27 cellular contexts compared by ENCODE assay signal in the genomic region with DNA sequence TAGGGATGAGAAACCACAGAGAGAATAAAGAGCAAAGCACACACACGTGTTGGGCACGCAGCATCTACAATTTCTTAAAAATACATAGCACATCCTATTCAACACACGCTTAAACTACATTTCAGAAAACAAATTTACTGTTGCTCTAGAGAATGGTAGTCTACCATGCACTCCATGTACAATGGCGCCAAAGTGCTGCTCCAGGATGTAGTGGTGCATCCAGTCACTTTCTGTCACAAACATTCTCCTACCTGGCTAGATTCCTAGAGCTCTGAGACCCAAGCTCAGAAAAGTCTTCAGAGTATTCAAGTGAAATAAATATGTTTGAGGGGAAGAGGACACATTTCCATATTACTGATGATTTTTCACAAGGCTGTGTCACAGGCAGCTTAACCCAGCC.
"Had no signal": no experiment of that assay in that cellular context is flagged by ENCODE, and none has a peak within 500 bp of the region (broad histone marks: within the 10 kb centered on the region; RNA-seq: fewer than 3 reads in every experiment).

No MANE protein-coding gene starts in this region.

- H3K36me3 ChIP-seq: stomach, suprapubic skin, thoracic aorta, tibial artery, tibial nerve, transverse colon, upper lobe of left lung, upper lobe of right lung, uterus, vagina had no signal

- H3K4me3 ChIP-seq: stomach, suprapubic skin, testis, thoracic aorta, tibial artery, tibial nerve, transverse colon, upper lobe of left lung, upper lobe of right lung, uterus, vagina had no signal

- H3K27ac ChIP-seq: stomach, suprapubic skin, testis, thoracic aorta, tibial artery, tibial nerve, transverse colon, upper lobe of left lung, upper lobe of right lung, uterus, vagina had no signal

- ATAC-seq: stimulated activated effector memory CD8-positive, alpha-beta T cell treated with anti-CD3 and anti-CD28 coated beads, Interleukin-12 subunit alpha, Interleukin-12 subunit beta, amount 100 ng/mL, for 72 hours; stimulated activated memory B cell treated with anti-CD40 and anti-IgM and Interleukin-4, amounts not matched to agents 10 μg/mL and 1 μg/mL and 100 μg/mL, for 72 hours; stimulated activated naive CD8-positive, alpha-beta T cell treated with anti-CD3 and anti-CD28 coated beads, Interleukin-15, amount 100 ng/mL, for 72 hours; upper lobe of right lung had no signal

- H3K4me1 ChIP-seq: stomach, testis, transverse colon, upper lobe of left lung, upper lobe of right lung, uterus had no signal

- H3K27me3 ChIP-seq: stomach, suprapubic skin, testis, tibial artery, tibial nerve, transverse colon, upper lobe of left lung, upper lobe of right lung, uterus, vagina had no signal

- H3K4me3 Mint-ChIP-seq: stimulated activated effector memory CD8-positive, alpha-beta T cell treated with anti-CD3 and anti-CD28 coated beads, Interleukin-12 subunit alpha, Interleukin-12 subunit beta, amount 100 ng/mL, for 72 hours; stimulated activated memory B cell treated with anti-CD40 and anti-IgM and Interleukin-4, amounts not matched to agents 10 μg/mL and 1 μg/mL and 100 μg/mL, for 72 hours; stimulated activated naive B cell treated with anti-CD40 and anti-IgM and Interleukin-4, amounts not matched to agents 10 μg/mL and 1 μg/mL and 100 μg/mL, for 72 hours; stimulated activated naive CD8-positive, alpha-beta T cell treated with anti-CD3 and anti-CD28 coated beads, Interleukin-15, amount 100 ng/mL, for 72 hours; stimulated activated naive CD8-positive, alpha-beta T cell treated with anti-CD3 and anti-CD28 coated beads, Interleukin-15, Interleukin-2, amounts not matched to agents 100 ng/mL and 50 ng/mL, for 24 hours; type B pancreatic cell had no signal

- DNase-seq: stimulated activated CD4-positive, alpha-beta T cell treated with anti-CD3 and anti-CD28 coated beads, Interleukin-2, amount 100 ng/mL, for 24 hours; stimulated activated CD4-positive, alpha-beta T cell treated with anti-CD3 and anti-CD28 coated beads, Interleukin-2, amount 100 ng/mL, for 48 hours; stimulated activated CD4-positive, alpha-beta T cell treated with anti-CD3 and anti-CD28 coated beads, Interleukin-4, amount 100 ng/mL, for 1 hour; stimulated activated CD4-positive, alpha-beta T cell treated with anti-CD3 and anti-CD28 coated beads, Interleukin-4, amount 100 ng/mL, for 24 hours; stimulated activated CD4-positive, alpha-beta T cell treated with anti-CD3 and anti-CD28 coated beads, Interleukin-4, amount 100 ng/mL, for 4 hours; stimulated activated CD8-positive, alpha-beta memory T cell treated with anti-CD3 and anti-CD28 coated beads, Interleukin-4, amount 100 ng/mL, for 48 hours; stimulated activated naive B cell treated with anti-CD40 and anti-IgM and Interleukin-4, amounts not matched to agents 10 μg/mL and 1 μg/mL and 100 μg/mL, for 72 hours; stimulated activated naive CD4-positive, alpha-beta T cell; stimulated activated naive CD4-positive, alpha-beta T cell treated with Interleukin-2 at 50 U/mL for 16 hours; stimulated activated naive CD8-positive, alpha-beta T cell treated with anti-CD3 and anti-CD28 coated beads, Interleukin-15, amount 100 ng/mL, for 72 hours; stomach; substantia nigra; testis; tibial artery; transverse colon; trophoblast cell; upper lobe of left lung; upper lobe of right lung; uterus had no signal

- H3K36me3 Mint-ChIP-seq: stimulated activated effector memory CD8-positive, alpha-beta T cell treated with anti-CD3 and anti-CD28 coated beads, Interleukin-12 subunit alpha, Interleukin-12 subunit beta, amount 100 ng/mL, for 72 hours; stimulated activated memory B cell treated with anti-CD40 and anti-IgM and Interleukin-4, amounts not matched to agents 10 μg/mL and 1 μg/mL and 100 μg/mL, for 72 hours; type B pancreatic cell had no signal

- H3K4me1 Mint-ChIP-seq: stimulated activated naive CD8-positive, alpha-beta T cell treated with anti-CD3 and anti-CD28 coated beads, Interleukin-15, amount 100 ng/mL, for 72 hours had no signal

- H3K27ac Mint-ChIP-seq: stimulated activated effector memory CD8-positive, alpha-beta T cell treated with anti-CD3 and anti-CD28 coated beads, Interleukin-12 subunit alpha, Interleukin-12 subunit beta, amount 100 ng/mL, for 72 hours; stimulated activated memory B cell treated with anti-CD40 and anti-IgM and Interleukin-4, amounts not matched to agents 10 μg/mL and 1 μg/mL and 100 μg/mL, for 72 hours; stimulated activated naive CD8-positive, alpha-beta T cell treated with anti-CD3 and anti-CD28 coated beads, Interleukin-15, Interleukin-2, amounts not matched to agents 100 ng/mL and 50 ng/mL, for 24 hours; type B pancreatic cell had no signal

- H3K27me3 Mint-ChIP-seq: stimulated activated memory B cell treated with anti-CD40 and anti-IgM and Interleukin-4, amounts not matched to agents 10 μg/mL and 1 μg/mL and 100 μg/mL, for 72 hours; stimulated activated naive B cell treated with anti-CD40 and anti-IgM and Interleukin-4, amounts not matched to agents 10 μg/mL and 1 μg/mL and 100 μg/mL, for 72 hours; stimulated activated naive CD8-positive, alpha-beta T cell treated with anti-CD3 and anti-CD28 coated beads, Interleukin-15, amount 100 ng/mL, for 72 hours; stimulated activated naive CD8-positive, alpha-beta T cell treated with anti-CD3 and anti-CD28 coated beads, Interleukin-15, Interleukin-2, amounts not matched to agents 100 ng/mL and 50 ng/mL, for 24 hours; type B pancreatic cell had no signal

- H3K9me3 ChIP-seq: stomach, suprapubic skin, testis, thoracic aorta, tibial artery, tibial nerve, transverse colon, upper lobe of left lung, upper lobe of right lung, uterus, vagina had no signal

- H3K9me3 Mint-ChIP-seq: stimulated activated effector memory CD8-positive, alpha-beta T cell treated with anti-CD3 and anti-CD28 coated beads, Interleukin-12 subunit alpha, Interleukin-12 subunit beta, amount 100 ng/mL, for 72 hours; stimulated activated memory B cell treated with anti-CD40 and anti-IgM and Interleukin-4, amounts not matched to agents 10 μg/mL and 1 μg/mL and 100 μg/mL, for 72 hours; stimulated activated naive CD8-positive, alpha-beta T cell treated with anti-CD3 and anti-CD28 coated beads, Interleukin-15, amount 100 ng/mL, for 72 hours; stimulated activated naive CD8-positive, alpha-beta T cell treated with anti-CD3 and anti-CD28 coated beads, Interleukin-15, Interleukin-2, amounts not matched to agents 100 ng/mL and 50 ng/mL, for 24 hours; type B pancreatic cell had no signal
